ENCODE assay signal across 8 cellular contexts in genomic region chr19:18304194-18304495, GRCh38. TPM values are rescaled to one million over a fixed set of nuclear protein-coding genes. Genes with fewer than 3 reads are reported as not detected.
DNase-seq lines count a peak whose midpoint lies in the region; ATAC-seq and TF ChIP-seq lines count a peak whose summit lies in the region.

No MANE protein-coding gene starts in this region.

- H3K9me3 ChIP-seq in SK-N-SH (no peaks in the 10 kb centered on the region), sigmoid colon (no peaks in the 10 kb centered on the region)

- no peaks in the 10 kb centered on the region for H3K79me2 ChIP-seq in SK-N-SH (ENCODE audit: insufficient read depth)

- TF ChIP-seq POLR2A in sigmoid colon (IDR thresholded peaks at IDR 0.05): no peak

- H3K27me3 ChIP-seq in SK-N-SH (ENCODE audit: insufficient read depth) (no peaks in the 10 kb centered on the region), sigmoid colon (no peaks in the 10 kb centered on the region)

- H3K4me2 ChIP-seq in SK-N-SH: peak overlapping the region; percentile 97

- peak overlapping the region; percentile 84; the same call in 1 of the 2 replicates for H2AFZ ChIP-seq in SK-N-SH (ENCODE audit: low read depth)

- intact Hi-C loops in sigmoid colon (cut with DNase I): no loop called here

- TF ChIP-seq EP300 in SK-N-SH (IDR thresholded peaks at IDR 0.05; ENCODE audit: borderline replicate concordance in 1 of 2, low read depth in 1 of 2, low read length in 1 of 2) (no peak), sigmoid colon (IDR thresholded peaks at IDR 0.05) (no peak)

- H3K36me3 ChIP-seq in SK-N-SH (replicated peaks in 1 of 2; ENCODE audit: control insufficient read depth in 1 of 2, insufficient read depth in 2 of 2, low read length in 1 of 2) (peaks cover 0 to 26% of the 10 kb centered on the region in 2 experiments), sigmoid colon (peaks cover 0 to 15% (median 5%) of the 10 kb centered on the region in 4 donors)

- H3K9me2 ChIP-seq in SK-N-SH: no peaks in the 10 kb centered on the region

- H3K4me3 ChIP-seq in SK-N-SH (ENCODE audit: low read depth in 2 of 2, low read length in 1 of 2): peak overlapping the region in 1 of 2 experiments; percentile 60; a peak in 2 of 4 replicates
- peak overlapping the region; percentile 36 for H3K4me3 ChIP-seq in fibroblast of mammary gland (ENCODE audit: control insufficient read depth, low read depth, low read length)
- peak overlapping the region in 3 of 4 donors; percentile 33 to 42 (median 41) for H3K4me3 ChIP-seq in sigmoid colon

- peak overlapping the region; percentile 90 for H3K9ac ChIP-seq in SK-N-SH

- H3K27ac ChIP-seq in SK-N-SH (ENCODE audit: low read depth in 2 of 2, low read length in 1 of 2): peak overlapping the region; percentile 97 to 98
- peak overlapping the region; percentile 93 to 97 (median 96) for H3K27ac ChIP-seq in sigmoid colon

- ATAC-seq in HG03378 (IDR thresholded peaks at IDR 0.05; ENCODE audit: unreplicated experiment): no peak
- ATAC-seq in HG03342 (IDR thresholded peaks at IDR 0.05; ENCODE audit: unreplicated experiment): no peak

- WGBS in SK-N-SH (ENCODE audit: low lambda C conversion rate): 29% methylated on average over 2 of the region's 2 CpGs
- WGBS in sigmoid colon, 2 donors: 17 to 40% methylated on average over 2 of the region's 2 CpGs

- no peak for TF ChIP-seq RAD21 in SK-N-SH (IDR thresholded peaks at IDR 0.05; ENCODE audit: low read length)

- H3F3A ChIP-seq in SK-N-SH (replicated peaks; ENCODE audit: insufficient read depth): peaks cover 26% of the 10 kb centered on the region

- CTCF ChIA-PET in SK-N-SH (lab: Yijun Ruan, JAX): interaction anchor here (1.0 to 5.1 kb wide), 6 partner anchors 12 to 45 kb away, joined by 3 to 69 read pairs (median 5); partner anchors contain the start of genes JUND and LSM4

- DNase-seq in DMS153 (lab: John Stamatoyannopoulos, UW): peak; percentile 25
- DNase-seq in DMS153 treated with DMSO at 0.1 percent for 48 hours (lab: John Stamatoyannopoulos, UW; ENCODE audit: unreplicated experiment): no peak
- DNase-seq in SK-N-SH: no peak
- no peak for DNase-seq in fibroblast of mammary gland (ENCODE audit: low read depth)
- no peak for DNase-seq in sigmoid colon
- no peak for DNase-seq in iPS-NIHi11 (ENCODE audit: low spot score)

- POLR2A ChIA-PET in SK-N-SH (lab: Yijun Ruan, JAX): interaction anchor here (1.8 to 2.9 kb wide), 4 partner anchors 12 to 114 kb away, joined by 4 to 50 read pairs (median 22); partner anchors contain the start of genes JUND, LSM4 and SSBP4

- H3K4me1 ChIP-seq in SK-N-SH (ENCODE audit: control insufficient read depth in 1 of 2, insufficient read depth in 2 of 2, low read depth in 1 of 2, low read length in 1 of 2): peaks cover 23% of the 10 kb centered on the region in 2 experiments; a peak in 3 of 4 replicates
- H3K4me1 ChIP-seq in sigmoid colon: peaks cover 0 to 75% (median 62%) of the 10 kb centered on the region in 4 donors

- H4K20me1 ChIP-seq in SK-N-SH (ENCODE audit: insufficient read depth): no peaks in the 10 kb centered on the region

- TF ChIP-seq CTCF in SK-N-SH (IDR thresholded peaks at IDR 0.05) (no peak), fibroblast of mammary gland (conservative IDR thresholded peaks at IDR 0.05; ENCODE audit: control insufficient read depth, insufficient read depth, low read depth, low read length) (no peak), sigmoid colon (IDR thresholded peaks at IDR 0.05) (no peak)

TF ChIP-seq in SK-N-SH, 30 proteins besides CTCF, POLR2A, EP300 and RAD21:
- no peak for TF ChIP-seq ZBTB33 (IDR thresholded peaks at IDR 0.05; ENCODE audit: borderline replicate concordance, low read depth)
- peak; percentile 72 for TF ChIP-seq CHD2 (IDR thresholded peaks at IDR 0.05; ENCODE audit: low read length, partially characterized antibody)
- 0 out of 2 replicates have a peak, but pooled peaks have one; percentile 8 for TF ChIP-seq MXI1 (IDR thresholded peaks at IDR 0.05; ENCODE audit: low read depth, low read length)

RNA-seq across cellular contexts. Expression of gene LSM4, which starts 18.7 kb away (rescaled TPM):
- polyA plus RNA-seq in SK-N-SH (2012; rRNA removed): 235 and 277 TPM in 2 replicates
- 193 and 249 TPM in 2 replicates for polyA plus RNA-seq in SK-N-SH (2012; cell fraction: cytosol; rRNA removed)
- 104 and 192 TPM in 2 replicates for polyA plus RNA-seq in SK-N-SH (2012; cell fraction: nucleus; rRNA removed)
- 100 to 1,000 TPM in 3 of 4 donors, 10 to 100 TPM in 1; 89.1 to 144 (median 119) TPM for total RNA-seq in sigmoid colon
- 100 to 1,000 TPM; 214 to 285 (median 256) TPM for polyA plus RNA-seq in sigmoid colon

RNA-seq across cellular contexts. Expression of gene JUND, which starts 22.7 kb away (rescaled TPM):
- polyA plus RNA-seq in SK-N-SH (2012; rRNA removed) (92.5 and 115 TPM in 2 replicates), sigmoid colon (100 to 1,000 TPM; 179 to 221 (median 180) TPM)
- 55.4 and 101 TPM in 2 replicates for polyA plus RNA-seq in SK-N-SH (2012; cell fraction: cytosol; rRNA removed)
- polyA plus RNA-seq in SK-N-SH (2012; cell fraction: nucleus; rRNA removed): 125 and 131 TPM in 2 replicates
- 100 to 1,000 TPM; 163 to 369 (median 230) TPM for total RNA-seq in sigmoid colon

RNA-seq across cellular contexts. Expression of gene IQCN, which starts 29.9 kb away (rescaled TPM):
- 1.9 and 2.5 TPM in 2 replicates for polyA plus RNA-seq in SK-N-SH (2012; rRNA removed)
- polyA plus RNA-seq in SK-N-SH (2012; cell fraction: cytosol; rRNA removed): 0.19 and 0.41 TPM in 2 replicates
- polyA plus RNA-seq in SK-N-SH (2012; cell fraction: nucleus; rRNA removed): 16.0 and 19.5 TPM in 2 replicates
- 1 to 10 TPM; 1.4 to 5.8 (median 2.9) TPM for total RNA-seq in sigmoid colon
- polyA plus RNA-seq in sigmoid colon: 1 to 10 TPM; 1.2 to 4.4 (median 3.4) TPM

RNA-seq across cellular contexts. Expression of gene PGPEP1, which starts 36.3 kb away (rescaled TPM):
- polyA plus RNA-seq in SK-N-SH (2012; rRNA removed) (13.8 and 13.9 TPM in 2 replicates), sigmoid colon (10 to 100 TPM; 14.4 to 36.9 (median 31.7) TPM)
- 6.6 and 6.9 TPM in 2 replicates for polyA plus RNA-seq in SK-N-SH (2012; cell fraction: cytosol; rRNA removed)
- 29.5 and 30.2 TPM in 2 replicates for polyA plus RNA-seq in SK-N-SH (2012; cell fraction: nucleus; rRNA removed)
- total RNA-seq in sigmoid colon: 10 to 100 TPM; 15.0 to 26.0 (median 16.6) TPM
